ENCODE assay signal across 1 cellular context in genomic region chr1:153922838-153923652, GRCh38.
TF ChIP-seq lines count a peak whose summit lies in the region.

TSS of gene GATAD2B (minus strand) at chr1:153922972. CDS start at chr1:153828347, 94,625 bp downstream.

TF ChIP-seq in HEK293, 187 proteins besides CTCF, POLR2A, EP300 and RAD21 (continued from another document):
- TF ChIP-seq ZSCAN5A (tag by site-specific recombination; IDR thresholded peaks at IDR 0.05) (0 out of 2 replicates have a peak, but pooled peaks have one; percentile 79), PRDM1 (tag by site-specific recombination; IDR thresholded peaks at IDR 0.05) (no peak), ZNF155 (tag by site-specific recombination; IDR thresholded peaks at IDR 0.05) (no peak), ZNF692 (tag by site-specific recombination; IDR thresholded peaks at IDR 0.05) (peak; percentile 62)
